In the genomic region with DNA sequence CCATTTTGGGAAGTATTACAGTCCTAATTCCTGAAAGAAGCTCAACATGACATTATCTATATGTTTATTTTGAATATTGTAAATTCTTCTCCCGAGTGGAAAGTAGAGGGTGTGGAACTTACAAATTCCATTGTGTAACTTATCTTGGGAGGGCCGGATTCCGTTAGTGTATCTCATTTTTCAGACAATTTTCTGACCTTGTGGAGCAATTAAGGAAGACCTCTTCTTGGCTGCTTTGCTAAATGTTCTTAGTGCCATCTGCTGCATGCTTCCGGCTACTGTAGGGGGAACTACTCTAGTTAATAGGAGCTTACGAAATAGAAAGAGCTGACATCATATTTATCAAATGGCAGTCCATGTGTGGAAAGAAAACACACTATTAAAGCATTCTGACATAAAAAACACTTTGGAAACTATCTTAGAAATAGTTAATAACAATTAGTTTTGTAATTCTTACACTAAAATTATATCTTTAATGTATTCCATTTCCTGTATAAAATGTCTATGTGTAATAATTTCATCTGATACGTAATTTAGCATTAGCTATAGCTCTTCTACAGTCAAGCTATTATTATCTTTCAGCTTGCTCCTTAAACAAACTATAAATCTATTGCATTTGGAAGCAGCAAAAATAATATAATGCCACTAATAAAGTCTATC, we compare ENCODE assay signal across 8 cellular contexts. TPM values are rescaled to one million over a fixed set of nuclear protein-coding genes. Genes with fewer than 3 reads are reported as not detected.
DNase-seq lines count a peak whose midpoint lies in the region; ATAC-seq, FAIRE-seq and TF ChIP-seq lines count a peak whose summit lies in the region.

No MANE protein-coding gene starts in this region.

- H3K4me1 ChIP-seq in GM12878 (ENCODE audit: control insufficient read depth, insufficient read depth, low read length) (no peaks in the 10 kb centered on the region), mesendoderm (ENCODE audit: control insufficient read depth, low read depth, low read length) (no peaks in the 10 kb centered on the region)

- no peaks in the 10 kb centered on the region for H3K9me3 ChIP-seq in GM12878 (replicated peaks; ENCODE audit: control insufficient read depth, insufficient read depth, low read length)

- no peak overlapping the region for H3K23ac ChIP-seq in mesendoderm (ENCODE audit: low read length)

- SMC1A ChIA-PET in GM12878 (lab: Charles Lee; ENCODE audit: uncharacterized antibody, unreplicated experiment), result interaction anchor here (0.9 to 1.7 kb wide), 10 partner anchors 9 to 746 kb away, joined by 3 to 10 read pairs (median 3); no protein-coding TSS in a partner anchor

- H4K5ac ChIP-seq in mesendoderm (ENCODE audit: low read length), result no peak overlapping the region

- TF ChIP-seq CTCF in GM12878 (IDR thresholded peaks at IDR 0.05 in 2 of 3, conservative IDR thresholded peaks at IDR 0.05 in 1 of 3; ENCODE audit: control insufficient read depth in 2 of 3, extremely low read depth in 1 of 3, insufficient read depth in 1 of 3, low read depth in 3 of 3, low read length in 3 of 3), result peak; percentile 28 to 37 (median 34); a peak in 5 of 6 replicates

- no peak overlapping the region for H4K8ac ChIP-seq in mesendoderm (ENCODE audit: low read depth, low read length)

- POLR2A ChIA-PET in GM12878 (lab: Charles Lee), result no interaction called here

- H3K4ac ChIP-seq in mesendoderm (ENCODE audit: low read depth, low read length), result no peak overlapping the region

- H2BK120ac ChIP-seq in mesendoderm (ENCODE audit: low read depth, low read length), result no peak overlapping the region

- H3K27ac ChIP-seq in GM12878 (ENCODE audit: control insufficient read depth, insufficient read depth), result no peak overlapping the region
- no peak overlapping the region for H3K27ac ChIP-seq in mesendoderm (ENCODE audit: low read depth, low read length)

- CTCF ChIA-PET in GM12878 (lab: Yijun Ruan, JAX), result interaction anchor here (0.6 to 1.7 kb wide), 11 partner anchors 8 to 746 kb away, joined by 3 to 29 read pairs (median 4); no protein-coding TSS in a partner anchor

- H3K4me2 ChIP-seq in GM12878 (ENCODE audit: control insufficient read depth, insufficient read depth) (no peak overlapping the region), mesendoderm (ENCODE audit: low read length) (no peak overlapping the region)

- H2BK5ac ChIP-seq in mesendoderm (ENCODE audit: low read length), result no peak overlapping the region

- ATAC-seq in GM18517 (IDR thresholded peaks at IDR 0.05; ENCODE audit: unreplicated experiment), result peak; percentile 77
- ATAC-seq in HG03196 (IDR thresholded peaks at IDR 0.05; ENCODE audit: unreplicated experiment), result peak; percentile 81
- peak; percentile 88 for ATAC-seq in GM12878
- ATAC-seq in GM21360 (IDR thresholded peaks at IDR 0.05; ENCODE audit: unreplicated experiment), result no peak
- ATAC-seq in GM21526 (IDR thresholded peaks at IDR 0.05; ENCODE audit: low FRiP score, unreplicated experiment), result no peak

- 24% methylated on average over 6 of the region's 6 CpGs for WGBS in GM12878 (ENCODE audit: insufficient coverage, insufficient replicate concordance, low lambda C conversion rate, missing lambda C conversion rate)
- no CpG with 5 or more reads among the region's 6 CpGs for whole genome bisulfite sequencing in mesendoderm (ENCODE audit: extremely low coverage, insufficient coverage, low lambda C conversion rate)

- in situ Hi-C loops in GM12878 (cut with MboI), result no loop called here

- no peak for TF ChIP-seq EP300 in GM12878 (IDR thresholded peaks at IDR 0.05; ENCODE audit: borderline replicate concordance in 1 of 2, control insufficient read depth in 1 of 2, low read depth in 2 of 2, low read length in 2 of 2)

- H3K4me3 ChIP-seq in GM12878 (no peak overlapping the region), mesendoderm (ENCODE audit: low read length) (no peak overlapping the region)

- no peak for TF ChIP-seq POLR2A in GM12878 (IDR thresholded peaks at IDR 0.05; ENCODE audit: low read depth, low read length)

- FAIRE-seq in GM12878 (lab: Jason Lieb, UNC), result no peak

- no peak overlapping the region for H2BK15ac ChIP-seq in mesendoderm (replicated peaks; ENCODE audit: low read depth)

- H4K20me1 ChIP-seq in GM12878 (ENCODE audit: control insufficient read depth, insufficient read depth), result no peaks in the 10 kb centered on the region

- DNase-seq in AG08396 (ENCODE audit: low spot score), result peak; percentile 55
- peak; percentile 52 for DNase-seq in NCI-H524 treated with DMSO at 0.1 percent for 48 hours (lab: John Stamatoyannopoulos, UW)
- no peak for DNase-seq in GM12878 (ENCODE audit: low read depth, low spot score)
- DNase-seq in mesendoderm, result peak; percentile 77

- TF ChIP-seq RAD21 in GM12878 (IDR thresholded peaks at IDR 0.05; ENCODE audit: insufficient read depth, low read depth, low read length), result peak; percentile 37

- no peak overlapping the region for H2AFZ ChIP-seq in GM12878 (ENCODE audit: control insufficient read depth, low read depth, low read length)

- H3K36me3 ChIP-seq in GM12878 (ENCODE audit: control insufficient read depth in 2 of 2, insufficient read depth in 2 of 2, low read length in 1 of 2) (no peaks in the 10 kb centered on the region), mesendoderm (ENCODE audit: control insufficient read depth, insufficient read depth, low read length) (no peaks in the 10 kb centered on the region)

- intact Hi-C loops in GM12878 (cut with micrococcal nuclease; ENCODE audit: unreplicated experiment), result loop anchor here (5.0 kb wide), 1 partner anchor 168 kb away; no protein-coding TSS in a partner anchor

- no TSS peak for BruUV-seq in GM12878 (replicated peaks; lab: Mats Ljungman, UMichigan)

- RAD21 ChIA-PET in GM12878 (lab: Charles Lee; ENCODE audit: unreplicated experiment), result interaction anchor here (0.9 to 1.7 kb wide), 4 partner anchors 32 to 169 kb away, joined by 3 to 9 read pairs (median 4); no protein-coding TSS in a partner anchor

- no peak overlapping the region for H2AK5ac ChIP-seq in mesendoderm (ENCODE audit: low read length)

- H3K79me1 ChIP-seq in mesendoderm (ENCODE audit: low read length), result no peaks in the 10 kb centered on the region

- no peak overlapping the region for H3K56ac ChIP-seq in mesendoderm (ENCODE audit: low read length)

- H3K27me3 ChIP-seq in GM12878 (replicated peaks in 1 of 2; ENCODE audit: control insufficient read depth in 2 of 2, insufficient read depth in 2 of 2, low read length in 1 of 2) (no peaks in the 10 kb centered on the region), mesendoderm (ENCODE audit: insufficient read depth, low read length, poor library complexity) (no peaks in the 10 kb centered on the region)

- no peak overlapping the region for H3K18ac ChIP-seq in mesendoderm (ENCODE audit: low read length)

- H3K9ac ChIP-seq in GM12878 (ENCODE audit: control insufficient read depth, insufficient read depth, low read length) (no peak overlapping the region), mesendoderm (ENCODE audit: low read length) (no peak overlapping the region)

- H3K79me2 ChIP-seq in GM12878 (ENCODE audit: control insufficient read depth, insufficient read depth, low read length) (no peaks in the 10 kb centered on the region), mesendoderm (ENCODE audit: control insufficient read depth, insufficient read depth, low read length) (no peaks in the 10 kb centered on the region)

TF ChIP-seq in GM12878, 131 proteins besides CTCF, POLR2A, EP300 and RAD21:
- TF ChIP-seq MEF2A (IDR thresholded peaks at IDR 0.05; ENCODE audit: insufficient read depth, low read depth, low read length), result no peak
- TF ChIP-seq NR2F1 (conservative IDR thresholded peaks at IDR 0.05), result no peak
- no peak for TF ChIP-seq TCF3 (IDR thresholded peaks at IDR 0.05; ENCODE audit: borderline replicate concordance, insufficient read depth, low read depth, low read length)
- no peak for TF ChIP-seq SIX5 (IDR thresholded peaks at IDR 0.05; ENCODE audit: low read depth, low read length, severe bottlenecking)
- TF ChIP-seq SMC3 (IDR thresholded peaks at IDR 0.05; ENCODE audit: borderline replicate concordance, low read length), result peak; percentile 23; the same call in 1 of the 2 replicates
TF ChIP-seq in GM12878: peak in this region for 1.

RNA-seq across cellular contexts. Expression of a gene that starts 41.5 kb away (rescaled TPM):
- total RNA-seq in GM12878 (2013; cell fraction: nucleolus; rRNA removed), result 182 and 288 TPM in 2 replicates
- 1.9 and 2.9 TPM in 2 replicates for total RNA-seq in GM12878 (2014; rRNA removed)
- total RNA-seq in GM12878 (2014; rRNA removed; fragmentation: Illumina TruSeq; extraction: Trizol), result 3.2 and 3.3 TPM in 2 replicates
- total RNA-seq in GM12878 (2021), result 4.1 and 5.0 TPM in 2 replicates
- 2.4 TPM for polyA plus RNA-seq in GM12878 (2011; ENCODE audit: low read depth)
- polyA plus RNA-seq in GM12878 (2011; rRNA removed), result 16.2 TPM in 2 replicates
- 12.9 and 13.7 TPM in 2 replicates for polyA plus RNA-seq in GM12878 (2011; cell fraction: cytosol; rRNA removed)
- polyA plus RNA-seq in GM12878 (2011; cell fraction: nucleus; rRNA removed), result 18.0 and 20.3 TPM in 2 replicates
- 4.0 and 6.9 TPM in 2 replicates for polyA plus RNA-seq in GM12878 (2012)
- 3.1 and 3.7 TPM in 2 replicates for polyA plus RNA-seq in GM12878 (2014; fragmentation: Illumina TruSeq; extraction: Trizol)
- 1 to 10 TPM in 1 of 2 experiments, under 1 TPM in 1; 0.60 to 1.0 TPM for polyA plus RNA-seq in GM12878 (2014; fragmentation: Nextera tagmentation; extraction: Ambion mirVana)
- 2.6 and 2.7 TPM in 2 replicates for polyA plus RNA-seq in GM12878 (2014; rRNA removed)
- polyA plus RNA-seq in GM12878 (2016; fragmentation: Nextera tagmentation; extraction: Ambion mirVana), result 1 to 10 TPM; 3.8 to 3.9 TPM
- 43.2 and 62.1 TPM in 2 replicates for polyA minus RNA-seq in GM12878 (2011; rRNA and poly(A)+ RNA removed)
- 7.8 and 14.7 TPM in 2 replicates for polyA minus RNA-seq in GM12878 (2011; cell fraction: cytosol; rRNA and poly(A)+ RNA removed)
- polyA minus RNA-seq in GM12878 (2011; cell fraction: nucleus; rRNA and poly(A)+ RNA removed), result 72.7 and 118 TPM in 2 replicates
- 0.45 TPM for polyA plus RNA-seq in mesendoderm (2013, experiment 1 of 2)
- polyA plus RNA-seq in mesendoderm (2013, experiment 2 of 2), result 0.57 TPM

Comparison
In these comparisons a context has a peak if more than half of its experiments do, and no peak if none do; other contexts are left out.
1. ATAC-seq: peak in GM18517 (single experiment), HG03196 (single experiment) and GM12878 (single experiment); none in GM21360 (single experiment) and GM21526 (single experiment).